Comparison of ENCODE assay signal across 8 cellular contexts in the genomic region with DNA sequence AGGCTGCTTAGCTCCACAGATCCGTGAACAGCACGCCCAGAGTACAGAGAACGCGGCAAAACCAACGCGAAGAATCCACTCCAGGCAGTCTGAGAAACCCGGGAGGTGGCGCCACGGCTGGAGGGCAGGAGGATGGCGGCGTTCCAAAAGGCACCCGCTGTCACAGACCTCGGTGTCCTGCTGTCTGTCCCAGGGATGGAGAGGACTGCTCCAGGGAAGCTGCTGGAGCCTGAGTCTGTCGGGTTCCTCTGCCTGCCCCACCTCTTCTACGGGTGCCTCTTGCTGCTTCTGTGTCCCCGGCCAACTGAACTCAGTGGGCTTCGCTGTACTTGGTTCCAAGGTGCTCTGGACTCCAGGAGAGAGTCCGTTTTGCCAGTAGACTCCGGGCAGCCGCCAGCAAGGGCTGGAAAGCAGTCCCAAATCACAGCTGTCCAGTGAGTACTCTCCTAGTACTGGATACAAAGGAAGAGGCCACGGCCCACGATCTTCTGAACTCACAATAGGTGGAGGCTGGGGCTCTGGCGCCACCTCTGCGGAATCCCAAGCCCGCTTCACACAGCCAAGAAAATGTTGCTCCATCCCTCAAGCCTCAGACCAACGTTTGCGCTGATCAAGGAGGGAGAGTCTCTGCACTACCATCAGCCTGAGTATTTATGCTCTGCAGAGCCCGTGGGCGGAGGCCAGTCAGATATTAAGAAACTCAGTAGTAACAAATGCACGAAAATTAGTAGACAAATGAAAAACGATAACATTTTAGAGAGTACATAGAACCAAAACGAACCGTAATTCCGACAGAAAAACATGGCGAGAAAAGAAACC. TPM values are rescaled to one million over a fixed set of nuclear protein-coding genes. Genes with fewer than 3 reads are reported as not detected.
DNase-seq lines count a peak whose midpoint lies in the region; ATAC-seq and TF ChIP-seq lines count a peak whose summit lies in the region.

No MANE protein-coding gene starts in this region.

- no CpG with 5 or more reads among the region's 35 CpGs for WGBS in H9 (ENCODE audit: extremely low coverage, insufficient read length, low lambda C conversion rate)

- no peak overlapping the region for H3K23ac ChIP-seq in H9 (ENCODE audit: insufficient read length, low read depth, low read length)

- no peak overlapping the region for H4K5ac ChIP-seq in H9 (ENCODE audit: insufficient read length, low read depth, low read length)

- H2BK5ac ChIP-seq in H9 (ENCODE audit: insufficient read length, low read length): no peak overlapping the region

- no peak overlapping the region for H3K9ac ChIP-seq in H9 (ENCODE audit: extremely low read depth, insufficient read length, low read length)

- H3K4me1 Mint-ChIP-seq in H9: peaks cover 37 to 43% of the 10 kb centered on the region in 2 experiments
- H3K4me1 Mint-ChIP-seq in memory B cell: peaks cover 24% of the 10 kb centered on the region
- H3K4me1 Mint-ChIP-seq in stimulated activated naive B cell treated with anti-CD40 and anti-IgM and Interleukin-4, amounts not matched to agents 10 μg/mL and 1 μg/mL and 100 μg/mL, for 72 hours: peaks cover 27 to 54% of the 10 kb centered on the region in 2 donors

- H3K79me1 ChIP-seq in H9 (ENCODE audit: insufficient read depth, low read depth, low read length, poor library complexity, severe bottlenecking): no peaks in the 10 kb centered on the region

- H2BK120ac ChIP-seq in H9 (ENCODE audit: low read depth, low read length, poor library complexity, severe bottlenecking): no peak overlapping the region

- H3K4ac ChIP-seq in H9 (ENCODE audit: low read depth, low read length): no peak overlapping the region

- H3K18ac ChIP-seq in H9 (ENCODE audit: insufficient read length, low read depth, low read length): no peak overlapping the region

- H3K27me3 Mint-ChIP-seq in H9 (ENCODE audit: low read depth) (peaks cover 94% of the 10 kb centered on the region), memory B cell (no peaks in the 10 kb centered on the region)
- no peaks in the 10 kb centered on the region for H3K27me3 Mint-ChIP-seq in stimulated activated naive B cell treated with anti-CD40 and anti-IgM and Interleukin-4, amounts not matched to agents 10 μg/mL and 1 μg/mL and 100 μg/mL, for 72 hours

- TF ChIP-seq CTCF in H9 (conservative IDR thresholded peaks at IDR 0.05): no peak

- H3K4me2 ChIP-seq in H9 (ENCODE audit: insufficient read depth, insufficient read length, low read length): peak overlapping the region; percentile 74

- H3T11ph ChIP-seq in H9 (ENCODE audit: low read length): no peak overlapping the region

- H2BK20ac ChIP-seq in H9 (ENCODE audit: low read depth, low read length, poor library complexity, severe bottlenecking): no peak overlapping the region

- H3K27ac ChIP-seq in H9 (ENCODE audit: insufficient read length, low read depth, low read length): no peak overlapping the region

- H3K79me2 ChIP-seq in H9 (ENCODE audit: insufficient read depth, low read length): no peaks in the 10 kb centered on the region

- H3K9me3 Mint-ChIP-seq in H9: peaks cover 0 to 5% of the 10 kb centered on the region in 2 experiments; a peak in 2 of 5 replicates
- H3K9me3 Mint-ChIP-seq in memory B cell: no peaks in the 10 kb centered on the region
- H3K9me3 Mint-ChIP-seq in stimulated activated naive B cell treated with anti-CD40 and anti-IgM and Interleukin-4, amounts not matched to agents 10 μg/mL and 1 μg/mL and 100 μg/mL, for 72 hours: no peaks in the 10 kb centered on the region

- no peak overlapping the region for H3K14ac ChIP-seq in H9 (ENCODE audit: insufficient read depth, low read length)

- no peak overlapping the region for H3K27ac Mint-ChIP-seq in H9
- H3K27ac Mint-ChIP-seq in memory B cell: peak overlapping the region; percentile 99
- peak overlapping the region; percentile 99 for H3K27ac Mint-ChIP-seq in stimulated activated naive B cell treated with anti-CD40 and anti-IgM and Interleukin-4, amounts not matched to agents 10 μg/mL and 1 μg/mL and 100 μg/mL, for 72 hours

- H4K20me1 ChIP-seq in H9 (ENCODE audit: control insufficient read depth, insufficient read depth, insufficient read length): no peaks in the 10 kb centered on the region

- H3K4me1 ChIP-seq in H9 (ENCODE audit: insufficient read depth, low read length): peaks cover 2% of the 10 kb centered on the region

- peaks cover 11% of the 10 kb centered on the region for H3K23me2 ChIP-seq in H9 (ENCODE audit: insufficient read length, low read depth, low read length, poor library complexity, severe bottlenecking)

- H2AFZ ChIP-seq in H9 (ENCODE audit: low read length): no peak overlapping the region

- DNase-seq in CMK (ENCODE audit: low read depth) (peak; percentile 38), H9 (peak; percentile 71), NCI-H2196 (lab: John Stamatoyannopoulos, UW; ENCODE audit: unreplicated experiment) (peak; percentile 65), dermis blood vessel endothelial cell (peak; percentile 87), memory B cell (ENCODE audit: low spot score in 2 of 2) (peak; percentile 43 to 54)
- DNase-seq in activated CD4-positive, CD25-positive, alpha-beta regulatory T cell treated with anti-CD3 and anti-CD28 coated beads, Interleukin-2, amount 50 U/mL, for 72 hours: peak; percentile 66
- DNase-seq in stimulated activated naive B cell treated with anti-CD40 and anti-IgM and Interleukin-4, amounts not matched to agents 10 μg/mL and 1 μg/mL and 100 μg/mL, for 72 hours: peak; percentile 50

- ATAC-seq in memory B cell (ENCODE audit: low read depth) (no peak), GM18520 (IDR thresholded peaks at IDR 0.05; ENCODE audit: unreplicated experiment) (no peak)
- peak; percentile 12 to 13 for ATAC-seq in stimulated activated naive B cell treated with anti-CD40 and anti-IgM and Interleukin-4, amounts not matched to agents 10 μg/mL and 1 μg/mL and 100 μg/mL, for 72 hours (replicated peaks)

- peak overlapping the region; percentile 31 to 69 for H3K4me3 Mint-ChIP-seq in H9
- H3K4me3 Mint-ChIP-seq in memory B cell: peak overlapping the region; percentile 99
- peak overlapping the region; percentile 84 to 96 for H3K4me3 Mint-ChIP-seq in stimulated activated naive B cell treated with anti-CD40 and anti-IgM and Interleukin-4, amounts not matched to agents 10 μg/mL and 1 μg/mL and 100 μg/mL, for 72 hours

- H3K36me3 Mint-ChIP-seq in H9 (ENCODE audit: insufficient read depth in 1 of 3, low read depth in 3 of 3) (no peaks in the 10 kb centered on the region; a peak in 1 of 7 replicates), memory B cell (no peaks in the 10 kb centered on the region)
- H3K36me3 Mint-ChIP-seq in stimulated activated naive B cell treated with anti-CD40 and anti-IgM and Interleukin-4, amounts not matched to agents 10 μg/mL and 1 μg/mL and 100 μg/mL, for 72 hours: no peaks in the 10 kb centered on the region

- no peak overlapping the region for H4K91ac ChIP-seq in H9 (ENCODE audit: insufficient read length, low read depth, low read length)

- H2BK12ac ChIP-seq in H9 (ENCODE audit: insufficient read length, low read depth, low read length): no peak overlapping the region

- H4K8ac ChIP-seq in H9 (replicated peaks; ENCODE audit: insufficient read length, low read depth, low read length): no peak overlapping the region

- no peak overlapping the region for H3K56ac ChIP-seq in H9 (ENCODE audit: insufficient read length, low read depth, low read length)

- H2BK15ac ChIP-seq in H9 (ENCODE audit: low read depth, low read length): no peak overlapping the region

- no peak overlapping the region for H2AK5ac ChIP-seq in H9 (ENCODE audit: insufficient read length, low read length)

- H3K9me3 ChIP-seq in H9 (ENCODE audit: control insufficient read depth, low read depth, low read length): no peaks in the 10 kb centered on the region

- H3K27me3 ChIP-seq in H9 (ENCODE audit: insufficient read depth, low read length): peaks cover 85% of the 10 kb centered on the region

RNA-seq across cellular contexts. Expression of gene ANXA2R, which starts 0.4 kb away (rescaled TPM):
- total RNA-seq in H9 (2021) (0.20 and 0.22 TPM in 2 replicates), dermis blood vessel endothelial cell (7.7 and 7.8 TPM in 2 replicates)

Comparison
In these comparisons a context has a peak if more than half of its experiments do, and no peak if none do; other contexts are left out.
1. H3K27ac Mint-ChIP-seq: peak in memory B cell (single experiment) and stimulated activated naive B cell treated with anti-CD40 and anti-IgM and Interleukin-4, amounts not matched to agents 10 μg/mL and 1 μg/mL and 100 μg/mL, for 72 hours (single experiment); none in H9 (0 of 3).
2. ATAC-seq: peak in stimulated activated naive B cell treated with anti-CD40 and anti-IgM and Interleukin-4, amounts not matched to agents 10 μg/mL and 1 μg/mL and 100 μg/mL, for 72 hours (2 of 2); none in memory B cell (single experiment) and GM18520 (single experiment).
3. Peak in every context shown above with its lines, with median percentiles within 50 percentile points of each other: DNase-seq and H3K4me3 Mint-ChIP-seq.